7 cellular contexts compared by ENCODE assay signal in the genomic region with DNA sequence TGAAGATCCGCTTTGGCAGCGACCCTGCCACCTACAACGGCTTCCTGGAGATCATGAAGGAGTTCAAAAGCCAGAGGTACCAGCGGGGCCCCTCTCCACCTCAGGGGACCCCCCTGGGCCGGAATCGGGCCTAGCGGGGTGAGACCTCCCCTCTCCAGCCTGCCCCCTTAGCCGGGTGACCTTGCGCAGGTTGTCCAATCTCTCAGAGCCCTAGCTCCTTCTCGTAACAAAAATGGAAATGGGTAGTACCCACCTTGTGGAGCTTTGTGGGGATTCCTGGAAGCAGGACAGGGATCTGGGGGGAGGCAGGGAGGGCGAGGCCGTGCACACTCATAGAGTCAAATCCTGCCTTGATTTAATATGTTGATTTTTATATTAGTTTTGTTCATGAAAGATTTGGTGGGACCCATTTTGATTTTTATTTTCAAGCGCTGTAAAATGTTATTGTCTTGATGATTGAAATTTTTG. TPM values are rescaled to one million over a fixed set of nuclear protein-coding genes. Genes with fewer than 3 reads are reported as not detected.
A peak's percentile ranks its signal among the peaks of the same experiment; 100 is the strongest.
DNase-seq lines count a peak whose midpoint lies in the region; ATAC-seq, FAIRE-seq and TF ChIP-seq lines count a peak whose summit lies in the region.

No MANE protein-coding gene starts in this region.

- 36% methylated on average over 5 of the region's 13 CpGs for WGBS in suprapubic skin

- H3K27me3 ChIP-seq in HL-60 (ENCODE audit: insufficient read depth, poor library complexity, severe bottlenecking) (no peaks in the 10 kb centered on the region), keratinocyte (ENCODE audit: control insufficient read depth, extremely low read depth, insufficient read depth, low read length) (no peaks in the 10 kb centered on the region), suprapubic skin (no peaks in the 10 kb centered on the region)

- H3K4me1 ChIP-seq in keratinocyte (ENCODE audit: control insufficient read depth, extremely low read depth, insufficient read depth, low read length) (peaks cover 30% of the 10 kb centered on the region), suprapubic skin (peaks cover 31% of the 10 kb centered on the region)

- no peak overlapping the region for H2AFZ ChIP-seq in keratinocyte (ENCODE audit: control insufficient read depth, low read length)

- H3K9me3 Mint-ChIP-seq in activated naive CD8-positive, alpha-beta T cell treated with anti-CD3 and anti-CD28 coated beads, Interleukin-2, amount 10 ng/mL, durations not matched to agents 7 days and 5 days = peaks cover 2% of the 10 kb centered on the region

- H3K4me3 Mint-ChIP-seq in activated naive CD8-positive, alpha-beta T cell treated with anti-CD3 and anti-CD28 coated beads, Interleukin-2, amount 10 ng/mL, durations not matched to agents 7 days and 5 days = peak overlapping the region; percentile 89

- ATAC-seq in activated naive CD8-positive, alpha-beta T cell treated with anti-CD3 and anti-CD28 coated beads, Interleukin-2, amount 10 ng/mL, durations not matched to agents 7 days and 5 days (ENCODE audit: low read depth) = no peak
- ATAC-seq in omental fat pad (ENCODE audit: low FRiP score) = no peak

- no peak for TF ChIP-seq EP300 in suprapubic skin (IDR thresholded peaks at IDR 0.05)

- H3K36me3 ChIP-seq in keratinocyte (ENCODE audit: control insufficient read depth in 2 of 2, extremely low read depth in 1 of 2, insufficient read depth in 2 of 2, low read length in 2 of 2) (peaks cover 13 to 29% of the 10 kb centered on the region in 2 experiments), suprapubic skin (peaks cover 37% of the 10 kb centered on the region)

- POLR2A ChIA-PET in activated naive CD8-positive, alpha-beta T cell treated with anti-CD3 and anti-CD28 coated beads, Interleukin-2, amount 10 ng/mL, durations not matched to agents 7 days and 5 days (lab: Charles Lee) = interaction anchor here (0.6 kb wide), 1 partner anchor 237 kb away, joined by 4 read pairs; no protein-coding TSS in a partner anchor

- H3K4me1 Mint-ChIP-seq in activated naive CD8-positive, alpha-beta T cell treated with anti-CD3 and anti-CD28 coated beads, Interleukin-2, amount 10 ng/mL, durations not matched to agents 7 days and 5 days = peaks cover 23% of the 10 kb centered on the region

- no peak for TF ChIP-seq CTCF in HL-60 (IDR thresholded peaks at IDR 0.05; ENCODE audit: insufficient read depth, low read length)
- TF ChIP-seq CTCF in keratinocyte (optimal IDR thresholded peaks at IDR 0.05 in 1 of 3, IDR thresholded peaks at IDR 0.05 in 1 of 3, conservative IDR thresholded peaks at IDR 0.05 in 1 of 3; ENCODE audit: extremely low read depth in 1 of 3, insufficient read depth in 2 of 3, low read length in 3 of 3) = no peak
- TF ChIP-seq CTCF in suprapubic skin (IDR thresholded peaks at IDR 0.05) = no peak
- TF ChIP-seq CTCF in omental fat pad (IDR thresholded peaks at IDR 0.05) = no peak

- peak overlapping the region; percentile 87 for H3K4me3 ChIP-seq in HL-60 (replicated peaks; ENCODE audit: insufficient read depth, low read length)
- H3K4me3 ChIP-seq in keratinocyte (ENCODE audit: control insufficient read depth in 2 of 3, extremely low read depth in 1 of 3, insufficient read depth in 2 of 3, low read depth in 1 of 3, low read length in 3 of 3) = peak overlapping the region; percentile 72 to 96 (median 85)
- peak overlapping the region; percentile 94 for H3K4me3 ChIP-seq in suprapubic skin

- H3K9me3 ChIP-seq in keratinocyte (ENCODE audit: control insufficient read depth, low read depth, low read length) (no peaks in the 10 kb centered on the region), suprapubic skin (no peaks in the 10 kb centered on the region)

- H3K27ac ChIP-seq in HL-60 (replicated peaks) = peak overlapping the region; percentile 21; the same call in 1 of the 2 replicates
- H3K27ac ChIP-seq in keratinocyte (ENCODE audit: control insufficient read depth, insufficient read depth, low read length) = peak overlapping the region; percentile 78
- peak overlapping the region; percentile 78 for H3K27ac ChIP-seq in suprapubic skin

- no peak for DNase-seq in HL-60 (ENCODE audit: low read depth in 1 of 2, low spot score in 1 of 2)
- no peak for DNase-seq in activated naive CD8-positive, alpha-beta T cell treated with anti-CD3 and anti-CD28 coated beads, Interleukin-2, amount 10 ng/mL, durations not matched to agents 7 days and 5 days
- DNase-seq in keratinocyte (ENCODE audit: low read depth, low spot score) = no peak
- no peak for DNase-seq in suprapubic skin (ENCODE audit: low spot score in 2 of 2)
- no peak for DNase-seq in NCI-H2107 (lab: John Stamatoyannopoulos, UW)
- DNase-seq in omental fat pad (ENCODE audit: low spot score) = no peak
- no peak for DNase-seq in NCI-H345 (lab: John Stamatoyannopoulos, UW)

- peaks cover 31% of the 10 kb centered on the region for H3K79me2 ChIP-seq in keratinocyte (ENCODE audit: control insufficient read depth, insufficient read depth, low read length)

- peak overlapping the region; percentile 91 for H3K4me2 ChIP-seq in keratinocyte (ENCODE audit: control insufficient read depth, extremely low read depth, insufficient read depth, low read depth, low read length)

- no peaks in the 10 kb centered on the region for H4K20me1 ChIP-seq in keratinocyte (ENCODE audit: control insufficient read depth, extremely low read depth, insufficient read depth, low read length)

- H3K36me3 Mint-ChIP-seq in activated naive CD8-positive, alpha-beta T cell treated with anti-CD3 and anti-CD28 coated beads, Interleukin-2, amount 10 ng/mL, durations not matched to agents 7 days and 5 days = peaks cover 15% of the 10 kb centered on the region

- FAIRE-seq in keratinocyte (lab: Jason Lieb, UNC) = no peak

- no peak for TF ChIP-seq POLR2A in suprapubic skin (IDR thresholded peaks at IDR 0.05)

- dilution Hi-C loops in keratinocyte (cut with MboI; ENCODE audit: extremely low pct_ligation_motif_present, low sequenced_read_pairs) = no loop called here

- H3K9ac ChIP-seq in keratinocyte (ENCODE audit: control insufficient read depth, extremely low read depth, insufficient read depth, low read length) = peak overlapping the region; percentile 90

- no peaks in the 10 kb centered on the region for H3K9me1 ChIP-seq in keratinocyte (ENCODE audit: control insufficient read depth, extremely low read depth, insufficient read depth, low read length)

- peak overlapping the region; percentile 89 for H3K27ac Mint-ChIP-seq in activated naive CD8-positive, alpha-beta T cell treated with anti-CD3 and anti-CD28 coated beads, Interleukin-2, amount 10 ng/mL, durations not matched to agents 7 days and 5 days

- H3K27me3 Mint-ChIP-seq in activated naive CD8-positive, alpha-beta T cell treated with anti-CD3 and anti-CD28 coated beads, Interleukin-2, amount 10 ng/mL, durations not matched to agents 7 days and 5 days = peaks cover 17% of the 10 kb centered on the region

RNA-seq across cellular contexts. Expression of a gene that starts 0.7 kb away (rescaled TPM):
- total RNA-seq in activated naive CD8-positive, alpha-beta T cell treated with anti-CD3 and anti-CD28 coated beads, Interleukin-2, amount 10 ng/mL, durations not matched to agents 7 days and 5 days = 10 to 100 TPM; 49.3 to 50.3 TPM
- polyA plus RNA-seq in keratinocyte = 30.9 to 35.9 TPM (median 32.8 TPM) in 3 replicates
- 45.1 TPM for polyA plus RNA-seq in keratinocyte (2011; ENCODE audit: low read depth)
- 20.5 and 24.1 TPM in 2 replicates for polyA plus RNA-seq in keratinocyte (2011; cell fraction: cytosol; rRNA removed)
- polyA plus RNA-seq in keratinocyte (2011; cell fraction: nucleus; rRNA removed) = 100 and 139 TPM in 2 replicates
- polyA plus RNA-seq in keratinocyte (2012; ENCODE audit: low replicate concordance) = 30.3 and 34.8 TPM in 2 replicates
- 31.9 to 55.6 TPM (median 41.5 TPM) in 3 replicates for polyA minus RNA-seq in keratinocyte
- 50.8 TPM for polyA minus RNA-seq in keratinocyte (2011; cell fraction: cytosol; rRNA and poly(A)+ RNA removed)
- 79.2 and 83.2 TPM in 2 replicates for polyA minus RNA-seq in keratinocyte (2011; cell fraction: nucleus; rRNA and poly(A)+ RNA removed)
- total RNA-seq in suprapubic skin (100 to 1,000 TPM in 1 of 4 donors, 10 to 100 TPM in 3; 32.1 to 122 (median 39.4) TPM), omental fat pad (10 to 100 TPM; 33.7 to 87.8 (median 44.9) TPM)

RNA-seq across cellular contexts. Expression of a gene that starts 58.9 kb away (rescaled TPM):
- under 1 TPM; 0.14 to 0.17 TPM for total RNA-seq in activated naive CD8-positive, alpha-beta T cell treated with anti-CD3 and anti-CD28 coated beads, Interleukin-2, amount 10 ng/mL, durations not matched to agents 7 days and 5 days
- polyA plus RNA-seq in keratinocyte = 0.01 TPM in 1 of 3 replicates, not detected in the others
- polyA plus RNA-seq in keratinocyte (2011; ENCODE audit: low read depth) = not detected
- not detected in 2 replicates for polyA plus RNA-seq in keratinocyte (2011; cell fraction: cytosol; rRNA removed)
- polyA plus RNA-seq in keratinocyte (2011; cell fraction: nucleus; rRNA removed) = not detected in 2 replicates
- polyA plus RNA-seq in keratinocyte (2012; ENCODE audit: low replicate concordance) = 0.04 TPM in 1 of 2 replicates, not detected in the other
- polyA minus RNA-seq in keratinocyte = not detected in 3 replicates
- polyA minus RNA-seq in keratinocyte (2011; cell fraction: cytosol; rRNA and poly(A)+ RNA removed) = not detected
- not detected in 2 replicates for polyA minus RNA-seq in keratinocyte (2011; cell fraction: nucleus; rRNA and poly(A)+ RNA removed)
- total RNA-seq in suprapubic skin = 1 to 10 TPM in 2 of 4 donors, under 1 TPM in 2; 0.57 to 3.9 (median 1.2) TPM
- total RNA-seq in omental fat pad = 10 to 100 TPM in 2 of 4 donors, 1 to 10 TPM in 2; 4.1 to 31.8 (median 9.2) TPM

Comparison
In these comparisons a context has a peak if more than half of its experiments do, and no peak if none do; other contexts are left out.
1. H3K27ac ChIP-seq: peak in every context shown above with its lines; median percentile 78 in keratinocyte; 78 in suprapubic skin; 21 in HL-60.